Comparison of ENCODE assay signal across 18 cellular contexts in the genomic region with DNA sequence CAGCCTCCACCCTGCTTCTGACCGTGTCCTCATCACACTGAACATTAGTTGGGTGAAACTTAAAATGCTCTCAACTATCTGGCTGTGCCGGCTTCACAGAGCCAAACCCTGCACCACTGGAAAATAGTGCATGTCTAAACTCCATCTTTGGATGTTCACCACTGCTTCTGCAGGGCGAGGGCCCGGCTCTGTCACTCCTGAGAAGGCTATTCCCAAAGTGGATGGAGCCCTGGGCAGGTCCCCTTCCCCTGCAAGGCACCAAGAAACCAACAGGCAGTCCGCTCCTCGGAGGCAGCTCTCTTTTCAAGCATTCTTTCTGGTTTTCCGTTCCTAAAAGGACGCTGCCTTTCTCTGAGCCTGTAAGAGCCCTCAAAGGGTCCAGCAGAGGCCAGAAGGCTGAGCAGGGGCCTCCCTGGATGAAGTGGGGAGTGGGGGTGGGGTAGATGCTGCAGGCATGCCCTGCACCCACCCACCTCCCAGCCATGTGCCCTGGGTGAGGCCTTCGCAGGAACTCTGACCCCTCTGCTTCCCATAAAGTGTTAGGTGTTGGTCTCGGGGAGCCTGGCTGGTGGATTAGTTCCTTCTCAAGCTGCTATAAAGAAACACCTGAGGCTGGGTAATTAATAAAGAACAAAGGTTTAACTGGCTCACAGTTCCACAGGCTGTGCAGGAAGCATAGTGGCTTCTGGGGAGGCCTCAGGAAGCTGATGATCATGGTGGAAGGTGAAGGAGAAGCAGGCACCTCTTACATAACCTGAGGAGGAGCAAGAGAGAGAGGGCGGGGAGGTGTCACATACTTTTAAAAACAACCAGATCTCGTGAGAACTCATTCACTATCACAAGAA. TPM values are rescaled to one million over a fixed set of nuclear protein-coding genes. Genes with fewer than 3 reads are reported as not detected.
DNase-seq lines count a peak whose midpoint lies in the region; ATAC-seq and TF ChIP-seq lines count a peak whose summit lies in the region.
"Had no signal": no experiment of that assay in that cellular context is flagged by ENCODE, and none has a peak within 500 bp of the region (broad histone marks: within the 10 kb centered on the region; RNA-seq: fewer than 3 reads in every experiment).

No MANE protein-coding gene starts in this region.

- no peaks in the 10 kb centered on the region for H3K9me3 ChIP-seq in iPS-18c (ENCODE audit: control insufficient read depth, insufficient read depth, low read length)
- H3K9me3 ChIP-seq: MG63 had no signal

- peak overlapping the region; percentile 22; the same call in 1 of the 2 replicates for H3K4me3 ChIP-seq in iPS-18c (ENCODE audit: insufficient read depth, low read depth, low read length)
- H3K4me3 ChIP-seq: BLaER1, GM23338, MG63 had no signal

- intact Hi-C loops in left ventricle myocardium superior (cut with micrococcal nuclease): no loop called here
- intact Hi-C loops in Right ventricle myocardium superior (cut with DNase I): no loop called here
- intact Hi-C loops in posterior vena cava (cut with DNase I): loop anchor here in 1 of 2 donors (10.0 kb wide), 1 partner anchor 1900 kb away; no protein-coding TSS in a partner anchor

- no peak for ATAC-seq in left ventricle myocardium superior
- no peak for ATAC-seq in Right ventricle myocardium superior (ENCODE audit: poor library complexity)
- no peak for ATAC-seq in GM19467 (IDR thresholded peaks at IDR 0.05; ENCODE audit: unreplicated experiment)
- ATAC-seq: CD8-positive, alpha-beta T cell; GM23338; Right ventricle myocardium inferior had no signal

- DNase-seq in left ventricle myocardium superior: peak; percentile 11
- no peak for DNase-seq in Right ventricle myocardium superior
- DNase-seq in posterior vena cava (ENCODE audit: low spot score): peak; percentile 68
- DNase-seq in HEK293T (ENCODE audit: extremely low spot score): no peak
- DNase-seq in kidney glomerular epithelial cell (lab: John Stamatoyannopoulos, UW): no peak
- DNase-seq: CD8-positive, alpha-beta T cell; DMS79; Karpas-422; MG63; NCI-H1105; NCI-H1694; NCI-H2227 treated with DMSO at 0.1 percent for 48 hours; NCI-H524 had no signal

- POLR2A ChIA-PET in HEK293T (lab: Yijun Ruan, JAX): no interaction called here

- CTCF ChIA-PET in HEK293T (lab: Yijun Ruan, JAX): no interaction called here

TF ChIP-seq in HEK293T, 16 proteins besides CTCF, POLR2A, EP300 and RAD21:
- no peak for TF ChIP-seq SP1 (IDR thresholded peaks at IDR 0.05)
- TF ChIP-seq, protein P1, sequence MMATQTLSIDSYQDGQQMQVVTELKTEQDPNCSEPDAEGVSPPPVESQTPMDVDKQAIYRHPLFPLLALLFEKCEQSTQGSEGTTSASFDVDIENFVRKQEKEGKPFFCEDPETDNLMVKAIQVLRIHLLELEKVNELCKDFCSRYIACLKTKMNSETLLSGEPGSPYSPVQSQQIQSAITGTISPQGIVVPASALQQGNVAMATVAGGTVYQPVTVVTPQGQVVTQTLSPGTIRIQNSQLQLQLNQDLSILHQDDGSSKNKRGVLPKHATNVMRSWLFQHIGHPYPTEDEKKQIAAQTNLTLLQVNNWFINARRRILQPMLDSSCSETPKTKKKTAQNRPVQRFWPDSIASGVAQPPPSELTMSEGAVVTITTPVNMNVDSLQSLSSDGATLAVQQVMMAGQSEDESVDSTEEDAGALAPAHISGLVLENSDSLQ (IDR thresholded peaks at IDR 0.05): no peak
- TF ChIP-seq ARNT (IDR thresholded peaks at IDR 0.05): no peak
- no peak for TF ChIP-seq TARDBP (IDR thresholded peaks at IDR 0.05)

RNA-seq across cellular contexts. Expression of a gene that starts 23.3 kb away (rescaled TPM):
- not detected for total RNA-seq in left ventricle myocardium superior
- total RNA-seq in Right ventricle myocardium superior: 0.22 TPM
- total RNA-seq in posterior vena cava: not detected
- total RNA-seq: CD8-positive, alpha-beta T cell; GM23338 had no signal

Comparison
In these comparisons a context has a peak if more than half of its experiments do, and no peak if none do; other contexts are left out.
1. DNase-seq: peak in left ventricle myocardium superior (single experiment) and posterior vena cava (single experiment); none in Right ventricle myocardium superior (single experiment), HEK293T (single experiment) and kidney glomerular epithelial cell (single experiment).